In genomic region chrX:109952985-109953905, GRCh38 we compare ENCODE assay signal across 10 cellular contexts. TPM values are rescaled to one million over a fixed set of nuclear protein-coding genes. Genes with fewer than 3 reads are reported as not detected.
A peak's percentile ranks its signal among the peaks of the same experiment; 100 is the strongest.
DNase-seq lines count a peak whose midpoint lies in the region; ATAC-seq, FAIRE-seq and TF ChIP-seq lines count a peak whose summit lies in the region.
"Had no signal": no experiment of that assay in that cellular context is flagged by ENCODE, and none has a peak within 500 bp of the region (broad histone marks: within the 10 kb centered on the region; RNA-seq: fewer than 3 reads in every experiment).

No MANE protein-coding gene starts in this region.

- H3K27ac ChIP-seq in GM12878 (ENCODE audit: control insufficient read depth, insufficient read depth): no peak overlapping the region
- no peak overlapping the region for H3K27ac ChIP-seq in ascending aorta
- no peak overlapping the region for H3K27ac ChIP-seq in sigmoid colon
- no peak overlapping the region for H3K27ac ChIP-seq in esophagus muscularis mucosa (replicated peaks in 1 of 4)
- H3K27ac ChIP-seq: SK-N-MC had no signal

- 0 out of 2 replicates have a peak overlapping the region, but pooled peaks have one; percentile 10 for H2AFZ ChIP-seq in GM12878 (ENCODE audit: control insufficient read depth, low read depth, low read length)

- peaks cover 2% of the 10 kb centered on the region; the same call in 1 of the 2 replicates for H4K20me1 ChIP-seq in GM12878 (ENCODE audit: control insufficient read depth, insufficient read depth)

- H3K27me3 ChIP-seq in GM12878 (replicated peaks in 1 of 2; ENCODE audit: control insufficient read depth in 2 of 2, insufficient read depth in 2 of 2, low read length in 1 of 2) (no peaks in the 10 kb centered on the region; a peak in 1 of 4 replicates), ascending aorta (no peaks in the 10 kb centered on the region), sigmoid colon (no peaks in the 10 kb centered on the region), esophagus muscularis mucosa (no peaks in the 10 kb centered on the region)

- no peak for TF ChIP-seq RAD21 in GM12878 (IDR thresholded peaks at IDR 0.05; ENCODE audit: insufficient read depth, low read depth, low read length)

- TF ChIP-seq POLR2A in GM12878 (IDR thresholded peaks at IDR 0.05; ENCODE audit: low read depth, low read length) (no peak), sigmoid colon (IDR thresholded peaks at IDR 0.05) (no peak), esophagus muscularis mucosa (IDR thresholded peaks at IDR 0.05; ENCODE audit: low read depth) (no peak)

- H3K4me3 ChIP-seq in GM12878 (no peak overlapping the region), ascending aorta (no peak overlapping the region), sigmoid colon (no peak overlapping the region), esophagus muscularis mucosa (no peak overlapping the region)
- H3K4me3 ChIP-seq: SK-N-MC had no signal

- in situ Hi-C loops in GM12878 (cut with MboI): no loop called here

- CTCF ChIA-PET in GM12878 (lab: Yijun Ruan, JAX): interaction anchor here (0.6 to 0.9 kb wide), 2 partner anchors 62 to 1136 kb away, joined by 3 read pairs; no protein-coding TSS in a partner anchor

- TF ChIP-seq CTCF in GM12878 (IDR thresholded peaks at IDR 0.05 in 2 of 3, conservative IDR thresholded peaks at IDR 0.05 in 1 of 3; ENCODE audit: control insufficient read depth in 2 of 3, extremely low read depth in 1 of 3, insufficient read depth in 1 of 3, low read depth in 3 of 3, low read length in 3 of 3) (no peak), ascending aorta (IDR thresholded peaks at IDR 0.05) (no peak), sigmoid colon (IDR thresholded peaks at IDR 0.05) (no peak), esophagus muscularis mucosa (IDR thresholded peaks at IDR 0.05) (no peak)

- no peak overlapping the region; the same call in 1 of the 2 replicates for H3K4me2 ChIP-seq in GM12878 (ENCODE audit: control insufficient read depth, insufficient read depth)

- no peaks in the 10 kb centered on the region for H3K36me3 ChIP-seq in GM12878 (ENCODE audit: control insufficient read depth in 2 of 2, insufficient read depth in 2 of 2, low read length in 1 of 2)
- no peaks in the 10 kb centered on the region for H3K36me3 ChIP-seq in ascending aorta
- H3K36me3 ChIP-seq in sigmoid colon: no peaks in the 10 kb centered on the region
- no peaks in the 10 kb centered on the region for H3K36me3 ChIP-seq in esophagus muscularis mucosa

- SMC1A ChIA-PET in GM12878 (lab: Charles Lee; ENCODE audit: uncharacterized antibody, unreplicated experiment): interaction anchor here (0.5 to 0.7 kb wide), 2 partner anchors 204 to 452 kb away, joined by 3 read pairs; no protein-coding TSS in a partner anchor

- H3K9me3 ChIP-seq in GM12878 (replicated peaks; ENCODE audit: control insufficient read depth, insufficient read depth, low read length) (no peaks in the 10 kb centered on the region), ascending aorta (no peaks in the 10 kb centered on the region), sigmoid colon (no peaks in the 10 kb centered on the region), esophagus muscularis mucosa (no peaks in the 10 kb centered on the region)

- intact Hi-C loops in GM12878 (cut with micrococcal nuclease; ENCODE audit: unreplicated experiment) (no loop called here), ascending aorta (cut with DNase I) (no loop called here), sigmoid colon (cut with DNase I) (no loop called here), esophagus muscularis mucosa (cut with DNase I) (no loop called here)

- H3K9ac ChIP-seq in GM12878 (ENCODE audit: control insufficient read depth, insufficient read depth, low read length): no peak overlapping the region

- no TSS peak for BruUV-seq in GM12878 (replicated peaks; lab: Mats Ljungman, UMichigan)

- no peak for FAIRE-seq in GM12878 (lab: Jason Lieb, UNC)

- H3K4me1 ChIP-seq in GM12878 (ENCODE audit: control insufficient read depth, insufficient read depth, low read length): 0 out of 2 replicates have a peak, but pooled peaks cover 7% of the 10 kb centered on the region
- no peaks in the 10 kb centered on the region for H3K4me1 ChIP-seq in ascending aorta
- no peaks in the 10 kb centered on the region for H3K4me1 ChIP-seq in sigmoid colon
- H3K4me1 ChIP-seq in esophagus muscularis mucosa: no peaks in the 10 kb centered on the region

- no peak for TF ChIP-seq EP300 in GM12878 (IDR thresholded peaks at IDR 0.05; ENCODE audit: borderline replicate concordance in 1 of 2, control insufficient read depth in 1 of 2, low read depth in 2 of 2, low read length in 2 of 2)
- no peak for TF ChIP-seq EP300 in sigmoid colon (IDR thresholded peaks at IDR 0.05)
- TF ChIP-seq EP300 in esophagus muscularis mucosa (IDR thresholded peaks at IDR 0.05): no peak

- DNase-seq in GM12878 (ENCODE audit: low read depth, low spot score) (peak; percentile 12), ascending aorta (ENCODE audit: low spot score in 2 of 2) (no peak), sigmoid colon (no peak), esophagus muscularis mucosa (ENCODE audit: extremely low spot score) (no peak), ecto neural progenitor cell (ENCODE audit: low spot score) (no peak)
- DNase-seq: CD4-positive, alpha-beta T cell had no signal

- POLR2A ChIA-PET in GM12878 (lab: Charles Lee): no interaction called here

- peak; percentile 92 for ATAC-seq in GM18498 (IDR thresholded peaks at IDR 0.05; ENCODE audit: unreplicated experiment)
- peak; percentile 80 for ATAC-seq in GM21381 (IDR thresholded peaks at IDR 0.05; ENCODE audit: unreplicated experiment)
- ATAC-seq in HG03175 (IDR thresholded peaks at IDR 0.05; ENCODE audit: unreplicated experiment): peak; percentile 68
- peak; percentile 57 for ATAC-seq in GM12878

- no peaks in the 10 kb centered on the region for H3K79me2 ChIP-seq in GM12878 (ENCODE audit: control insufficient read depth, insufficient read depth, low read length)

- RAD21 ChIA-PET in GM12878 (lab: Charles Lee; ENCODE audit: unreplicated experiment): no interaction called here

- 48% methylated on average over 4 of the region's 4 CpGs for WGBS in GM12878 (ENCODE audit: insufficient coverage, insufficient replicate concordance, low lambda C conversion rate, missing lambda C conversion rate)
- 73 to 91% methylated on average over 4 of the region's 4 CpGs for WGBS in sigmoid colon, 2 donors
- WGBS in esophagus muscularis mucosa: 75% methylated on average over 4 of the region's 4 CpGs

TF ChIP-seq in GM12878, 131 proteins besides CTCF, POLR2A, EP300 and RAD21 (continues in another document):
- TF ChIP-seq ZBTB40 (IDR thresholded peaks at IDR 0.05; ENCODE audit: borderline replicate concordance): peak; percentile 36; the same call in 1 of the 2 replicates
- no peak for TF ChIP-seq CEBPB (IDR thresholded peaks at IDR 0.05; ENCODE audit: borderline replicate concordance in 1 of 2, low read depth in 2 of 2, low read length in 2 of 2)

RNA-seq across cellular contexts. Expression of gene TMEM164, which starts 49.7 kb away (rescaled TPM):
- total RNA-seq in GM12878 (2013; cell fraction: nucleolus; rRNA removed): 22.8 and 32.5 TPM in 2 replicates
- total RNA-seq in GM12878 (2014; rRNA removed) (8.1 and 11.1 TPM in 2 replicates), GM12878 (2014; rRNA removed; fragmentation: Illumina TruSeq; extraction: Trizol) (7.2 and 7.8 TPM in 2 replicates), GM12878 (2021) (16.8 and 18.3 TPM in 2 replicates), ascending aorta (15.0 TPM), sigmoid colon (10 to 100 TPM in 2 of 4 donors, 1 to 10 TPM in 2; 6.4 to 15.0 (median 10.4) TPM), esophagus muscularis mucosa (10 to 100 TPM in 3 of 4 donors, 1 to 10 TPM in 1; 8.2 to 13.4 (median 11.1) TPM)
- polyA plus RNA-seq in GM12878 (2011; ENCODE audit: low read depth): 5.2 TPM
- polyA plus RNA-seq in GM12878 (2011; rRNA removed) (5.2 and 6.9 TPM in 2 replicates), GM12878 (2014; fragmentation: Illumina TruSeq; extraction: Trizol) (13.2 and 13.7 TPM in 2 replicates), GM12878 (2014; fragmentation: Nextera tagmentation; extraction: Ambion mirVana) (1 to 10 TPM in 1 of 2 experiments, under 1 TPM in 1; 0.61 to 1.2 TPM), GM12878 (2014; rRNA removed) (8.0 and 11.5 TPM in 2 replicates), GM12878 (2016; fragmentation: Nextera tagmentation; extraction: Ambion mirVana) (1 to 10 TPM; 2.4 to 3.2 TPM), sigmoid colon (10 to 100 TPM; 10.8 to 43.2 (median 13.9) TPM)
- polyA plus RNA-seq in GM12878 (2011; cell fraction: cytosol; rRNA removed): 7.6 and 8.7 TPM in 2 replicates
- 10.8 and 15.1 TPM in 2 replicates for polyA plus RNA-seq in GM12878 (2011; cell fraction: nucleus; rRNA removed)
- polyA plus RNA-seq in GM12878 (2012): 7.4 and 10.6 TPM in 2 replicates
- polyA minus RNA-seq in GM12878 (2011; rRNA and poly(A)+ RNA removed): 8.7 and 12.1 TPM in 2 replicates
- 6.3 and 10.7 TPM in 2 replicates for polyA minus RNA-seq in GM12878 (2011; cell fraction: cytosol; rRNA and poly(A)+ RNA removed)
- 5.3 and 14.1 TPM in 2 replicates for polyA minus RNA-seq in GM12878 (2011; cell fraction: nucleus; rRNA and poly(A)+ RNA removed)
